Comparison of ENCODE assay signal across 9 cellular contexts in the genomic region with DNA sequence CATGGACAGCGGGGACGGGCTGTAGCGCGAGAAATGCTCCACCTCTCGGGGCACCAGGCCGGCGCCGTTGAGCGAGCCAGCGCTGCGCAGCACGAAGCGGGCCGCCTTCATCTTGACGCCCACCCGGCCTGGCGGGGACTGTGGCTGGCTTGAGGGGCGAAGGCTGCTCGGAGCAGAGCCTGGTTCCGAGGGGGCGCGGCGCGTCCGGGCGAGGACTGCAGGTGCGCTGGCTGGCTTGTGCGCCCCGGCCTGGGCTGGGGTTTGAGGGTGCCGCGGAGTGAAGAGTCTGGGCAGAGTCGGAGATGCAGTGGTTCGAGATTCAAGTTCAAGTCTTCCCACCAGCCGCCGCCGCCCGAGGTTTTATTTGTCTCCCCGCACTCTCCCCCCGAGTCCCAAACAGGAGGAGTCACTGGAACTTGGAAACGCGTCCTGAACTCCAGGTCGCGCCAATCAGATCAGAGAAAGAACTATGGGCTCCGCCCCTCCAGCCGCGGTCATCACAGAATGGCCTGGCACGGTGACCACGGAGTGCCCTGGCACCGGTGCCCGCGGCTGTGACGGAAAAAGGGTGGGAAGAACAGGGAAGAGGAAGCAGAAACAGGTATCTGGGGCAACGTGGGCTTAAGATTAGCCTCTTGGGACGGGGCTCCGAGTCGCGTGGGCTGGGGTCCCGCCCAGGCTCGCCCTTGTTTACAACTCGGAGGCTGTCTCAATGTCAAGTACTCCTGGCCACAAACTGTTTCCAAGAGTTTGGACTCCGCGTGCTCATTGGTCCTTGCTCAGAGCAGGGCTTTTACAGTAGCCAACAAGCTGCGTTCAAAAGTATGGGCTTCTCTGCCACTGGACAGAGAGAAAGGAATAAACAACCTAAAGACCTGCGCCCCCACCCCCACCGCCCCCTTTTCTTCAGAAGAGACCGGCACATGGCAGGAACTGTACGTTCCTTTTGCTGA. TPM values are rescaled to one million over a fixed set of nuclear protein-coding genes. Genes with fewer than 3 reads are reported as not detected.
DNase-seq lines count a peak whose midpoint lies in the region; ATAC-seq and TF ChIP-seq lines count a peak whose summit lies in the region.
"Had no signal": no experiment of that assay in that cellular context is flagged by ENCODE, and none has a peak within 500 bp of the region (broad histone marks: within the 10 kb centered on the region; RNA-seq: fewer than 3 reads in every experiment).

A gene (minus strand): TSS at position 334 of the 953 bp plus-strand sequence. CDS start 223 bp downstream, at position 111.

- peak within 1 kb of the TSS; percentile 99 for H3K9ac ChIP-seq in endocrine pancreas (ENCODE audit: control insufficient read depth, insufficient read depth, low read length)

- CTCF ChIA-PET in PC-9 (lab: Charles Lee): interaction anchor here (0.6 kb wide), 1 partner anchor 750 kb away, joined by 3 read pairs; no protein-coding TSS in a partner anchor

- H4K20me1 ChIP-seq in PC-9 (ENCODE audit: insufficient read depth): no peaks in the 10 kb centered on the region

- peak within 1 kb of the TSS; percentile 94 for H2AFZ ChIP-seq in PC-9

- TF ChIP-seq CTCF in PC-9 (conservative IDR thresholded peaks at IDR 0.05) (no peak), right lobe of liver (IDR thresholded peaks at IDR 0.05) (no peak)

- peak within 1 kb of the TSS; percentile 40 for H3K27ac ChIP-seq in PC-9
- peak within 1 kb of the TSS; percentile 94 to 100 (median 95) for H3K27ac ChIP-seq in right lobe of liver
- H3K27ac ChIP-seq: C4-2B had no signal

- H3K79me2 ChIP-seq in PC-9 (ENCODE audit: low read depth): no peaks in the 10 kb centered on the region

- ATAC-seq in right lobe of liver: peak; percentile 94 to 97 (median 96)
- ATAC-seq in stimulated activated naive CD8-positive, alpha-beta T cell treated with anti-CD3 and anti-CD28 coated beads, Interleukin-15, Interleukin-2, amounts not matched to agents 100 U/mL and 50 U/mL, for 24 hours: peak; percentile 28
- no peak for ATAC-seq in activated T-helper 17 cell treated with anti-CD3 and anti-CD28 coated beads, Interleukin-2, amount 50 U/mL, for 72 hours (replicated peaks)

- no peak within 1 kb of the TSS for H3K4me3 Mint-ChIP-seq in activated T-helper 17 cell treated with anti-CD3 and anti-CD28 coated beads, Interleukin-2, amount 50 U/mL, for 72 hours

- H3K36me3 Mint-ChIP-seq in activated T-helper 17 cell treated with anti-CD3 and anti-CD28 coated beads, Interleukin-2, amount 50 U/mL, for 72 hours (ENCODE audit: low read depth): no peaks in the 10 kb centered on the region

- peaks cover 21% of the 10 kb centered on the region for H3K27me3 Mint-ChIP-seq in activated T-helper 17 cell treated with anti-CD3 and anti-CD28 coated beads, Interleukin-2, amount 50 U/mL, for 72 hours

- H3K36me3 ChIP-seq in PC-9 (ENCODE audit: low read depth): no peaks in the 10 kb centered on the region
- peaks cover 5% of the 10 kb centered on the region for H3K36me3 ChIP-seq in endocrine pancreas (ENCODE audit: control insufficient read depth, insufficient read depth, low read length)
- peaks cover 0 to 35% (median 15%) of the 10 kb centered on the region in 4 donors for H3K36me3 ChIP-seq in right lobe of liver

- H3K4me2 ChIP-seq in PC-9: peak within 1 kb of the TSS; percentile 77

- peak within 1 kb of the TSS; percentile 66 for H3K4me3 ChIP-seq in PC-9
- peak within 1 kb of the TSS; percentile 100 for H3K4me3 ChIP-seq in endocrine pancreas (ENCODE audit: control insufficient read depth, insufficient read depth, low read length)
- peak within 1 kb of the TSS; percentile 62 to 91 (median 84) for H3K4me3 ChIP-seq in right lobe of liver

- H3K27ac Mint-ChIP-seq in activated T-helper 17 cell treated with anti-CD3 and anti-CD28 coated beads, Interleukin-2, amount 50 U/mL, for 72 hours: no peak within 1 kb of the TSS

- intact Hi-C loops in PC-9 (cut with micrococcal nuclease; ENCODE audit: unreplicated experiment): loop anchor here (1.0 kb wide), 2 partner anchors 12 to 46 kb away; no protein-coding TSS in a partner anchor
- intact Hi-C loops in right lobe of liver (cut with DNase I): loop anchor here in 1 of 2 donors (5.0 kb wide), 1 partner anchor 44 kb away; no protein-coding TSS in a partner anchor

- no peaks in the 10 kb centered on the region for H3K9me3 ChIP-seq in PC-9 (ENCODE audit: insufficient read depth, low read depth)
- H3K9me3 ChIP-seq in endocrine pancreas (ENCODE audit: control insufficient read depth, low read length): no peaks in the 10 kb centered on the region
- H3K9me3 ChIP-seq in right lobe of liver: no peaks in the 10 kb centered on the region

- peak; percentile 97 for TF ChIP-seq POLR2A in right lobe of liver (IDR thresholded peaks at IDR 0.05)

- H3K4me1 Mint-ChIP-seq in activated T-helper 17 cell treated with anti-CD3 and anti-CD28 coated beads, Interleukin-2, amount 50 U/mL, for 72 hours: no peaks in the 10 kb centered on the region

- under 1% methylated on average over 16 of the region's 67 CpGs for WGBS in right lobe of liver (ENCODE audit: insufficient coverage, low coverage, low lambda C conversion rate, missing lambda C conversion rate)

- POLR2A ChIA-PET in PC-9 (lab: Charles Lee; ENCODE audit: unreplicated experiment): interaction anchor here (0.7 to 1.0 kb wide), 2 partner anchors 26 to 47 kb away, joined by 6 to 10 read pairs; no protein-coding TSS in a partner anchor

- peaks cover 13% of the 10 kb centered on the region for H3K4me1 ChIP-seq in PC-9 (replicated peaks; ENCODE audit: insufficient read depth)
- peaks cover 16% of the 10 kb centered on the region for H3K4me1 ChIP-seq in endocrine pancreas (ENCODE audit: control insufficient read depth, insufficient read depth, low read length)
- H3K4me1 ChIP-seq in right lobe of liver: peaks cover 0 to 23% (median 6%) of the 10 kb centered on the region in 4 donors

- no peaks in the 10 kb centered on the region for H3K9me3 Mint-ChIP-seq in activated T-helper 17 cell treated with anti-CD3 and anti-CD28 coated beads, Interleukin-2, amount 50 U/mL, for 72 hours

- TSS peak; percentile 86 for BruUV-seq in PC-9 (replicated peaks; lab: Mats Ljungman, UMichigan)

- H3K27me3 ChIP-seq in PC-9 (ENCODE audit: insufficient read depth, low read depth) (no peaks in the 10 kb centered on the region), endocrine pancreas (ENCODE audit: control insufficient read depth, insufficient read depth, low read length) (no peaks in the 10 kb centered on the region), right lobe of liver (no peaks in the 10 kb centered on the region)

- DNase-seq in NCI-H1417 (lab: John Stamatoyannopoulos, UW) (peak in 2 of 3 experiments; percentile 67 to 85), NCI-H1417 treated with DMSO at 0.1 percent for 48 hours (lab: John Stamatoyannopoulos, UW) (no peak), PC-9 (peak; percentile 71 to 84), right lobe of liver (peak; percentile 93 to 98 (median 96)), DMS114 treated with DMSO at 0.1 percent for 48 hours (lab: John Stamatoyannopoulos, UW; ENCODE audit: unreplicated experiment) (no peak)
- peak; percentile 8 for DNase-seq in stimulated activated naive CD8-positive, alpha-beta T cell treated with anti-CD3 and anti-CD28 coated beads, Interleukin-15, Interleukin-2, amounts not matched to agents 100 U/mL and 50 U/mL, for 24 hours

- H3F3A ChIP-seq in PC-9 (ENCODE audit: insufficient read depth, low read depth): no peaks in the 10 kb centered on the region; the same call in 1 of the 2 replicates

- H3K9me2 ChIP-seq in PC-9 (ENCODE audit: insufficient read depth): no peaks in the 10 kb centered on the region

RNA-seq across cellular contexts. Expression of the gene that starts here (rescaled TPM):
- total RNA-seq in PC-9 (2021) (2.4 and 4.8 TPM in 2 replicates), right lobe of liver (100 to 1,000 TPM in 1 of 6 experiments, 10 to 100 TPM in 4, 1 to 10 TPM in 1; 7.9 to 109 (median 79.0) TPM)
- total RNA-seq in activated T-helper 17 cell treated with anti-CD3 and anti-CD28 coated beads, Interleukin-2, amount 50 U/mL, for 72 hours: not detected

Comparison
In these comparisons a context has a peak if more than half of its experiments do, and no peak if none do; other contexts are left out.
1. DNase-seq: peak in NCI-H1417 (2 of 3), PC-9 (2 of 2), right lobe of liver (3 of 3) and stimulated activated naive CD8-positive, alpha-beta T cell treated with anti-CD3 and anti-CD28 coated beads, Interleukin-15, Interleukin-2, amounts not matched to agents 100 U/mL and 50 U/mL, for 24 hours (single experiment); none in NCI-H1417 treated with DMSO at 0.1 percent for 48 hours (single experiment) and DMS114 treated with DMSO at 0.1 percent for 48 hours (single experiment).
2. Peak in every context shown above with its lines, with median percentiles within 50 percentile points of each other: H3K4me3 ChIP-seq.